8 cellular contexts compared by ENCODE assay signal in the genomic region with DNA sequence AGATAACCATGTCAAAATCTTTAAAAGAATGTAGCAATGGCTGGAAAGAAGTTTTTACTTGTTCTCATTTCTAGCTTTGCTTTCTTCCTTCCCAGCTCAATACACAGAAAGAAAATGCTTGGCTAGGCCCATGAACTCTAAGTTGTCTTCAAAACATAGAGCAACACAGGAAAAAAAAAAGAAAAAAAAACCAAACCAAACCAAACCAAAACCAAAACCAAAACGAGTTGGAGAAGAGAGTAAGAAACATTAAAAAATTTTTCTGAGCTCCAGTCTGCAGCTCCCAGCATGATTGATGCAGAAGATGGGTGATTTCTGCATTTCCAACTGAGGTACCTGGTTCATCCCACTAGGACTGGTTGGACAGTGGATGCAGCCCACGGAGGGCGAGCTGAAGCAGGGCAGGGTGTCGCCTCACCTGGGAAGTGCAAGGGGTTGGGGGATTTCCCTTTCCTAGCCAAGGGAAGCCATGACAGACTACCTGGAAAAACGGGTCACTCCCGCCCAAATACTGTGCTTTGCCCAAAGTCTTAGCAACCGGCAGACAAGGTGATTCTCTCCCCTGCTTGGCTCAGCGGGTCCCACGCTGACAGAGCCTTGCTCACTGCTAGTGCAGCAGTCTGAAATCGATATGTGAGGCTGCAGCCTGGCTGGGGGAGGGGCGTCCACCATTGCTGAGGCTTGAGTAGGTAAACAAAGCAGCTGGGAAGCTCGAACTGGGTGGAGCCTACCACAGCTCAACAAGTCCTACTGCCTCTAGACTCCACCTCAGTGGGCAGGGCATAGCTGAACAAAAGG.
A peak's percentile ranks its signal among the peaks of the same experiment; 100 is the strongest.
DNase-seq lines count a peak whose midpoint lies in the region; TF ChIP-seq lines count a peak whose summit lies in the region.
"Not testable (repeated sequence)": the region's sequence is repeated elsewhere in the genome, so short reads cannot be mapped to it uniquely, and the experiment has no call there.

No MANE protein-coding gene starts in this region.

- H3K4me1 ChIP-seq in cardiac muscle cell (ENCODE audit: low read depth), result not testable (repeated sequence)

- H3K36me3 ChIP-seq in WERI-Rb-1, cardiac muscle cell: not testable (repeated sequence)

- peaks cover 27% of the 10 kb centered on the region for H3K27me3 ChIP-seq in WERI-Rb-1 (ENCODE audit: insufficient read depth, low read depth, severe bottlenecking)
- H3K27me3 ChIP-seq in cardiac muscle cell, result not testable (repeated sequence)

- peak; percentile 81 for DNase-seq in Calu3
- DNase-seq in HT1080 (ENCODE audit: low read depth), result peak; percentile 17
- peak; percentile 43 for DNase-seq in NCI-H146 (lab: John Stamatoyannopoulos, UW)
- DNase-seq in NCI-H774 (lab: John Stamatoyannopoulos, UW), result peak; percentile 73
- DNase-seq in WERI-Rb-1, result peak; percentile 8
- DNase-seq in cardiac muscle cell (ENCODE audit: low read depth in 1 of 2, low spot score in 1 of 2), result peak in 1 of 2 donors; percentile 23
- peak; percentile 86 for DNase-seq in mucosa of gallbladder (ENCODE audit: low spot score)
- DNase-seq in ureter (ENCODE audit: low spot score), result peak; percentile 42

- H3K4me1 Mint-ChIP-seq in Calu3 (ENCODE audit: low read depth, unreplicated experiment), result not testable (repeated sequence)

- H3K27ac Mint-ChIP-seq in Calu3 (ENCODE audit: unreplicated experiment), result peak overlapping the region; percentile 78

- BruUV-seq in Calu3 (replicated peaks; lab: Mats Ljungman, UMichigan), result not testable (repeated sequence)

- not testable (repeated sequence) for H3K9me3 ChIP-seq in WERI-Rb-1 (ENCODE audit: severe bottlenecking); cardiac muscle cell (ENCODE audit: low read depth)

- peak overlapping the region; percentile 71 for H3K4me3 Mint-ChIP-seq in Calu3 (ENCODE audit: low read depth, unreplicated experiment)

- H3K27ac ChIP-seq in WERI-Rb-1, result not testable (repeated sequence)
- peak overlapping the region; percentile 54 for H3K27ac ChIP-seq in cardiac muscle cell

- H3K9me3 Mint-ChIP-seq in Calu3 (ENCODE audit: low read depth, unreplicated experiment), result not testable (repeated sequence)

- H3K27me3 Mint-ChIP-seq in Calu3 (ENCODE audit: unreplicated experiment), result not testable (repeated sequence)

- not testable (repeated sequence) for H3K4me3 ChIP-seq in WERI-Rb-1 (ENCODE audit: low read depth, low read length); cardiac muscle cell

- intact Hi-C loops in Calu3 (cut with micrococcal nuclease; ENCODE audit: unreplicated experiment), result not testable (repeated sequence)

- CTCF ChIA-PET in Calu3 (lab: Charles Lee), result interaction anchor here (0.7 to 1.5 kb wide), 3 partner anchors 35 to 765 kb away, joined by 3 read pairs; a partner anchor contains a TSS

- H3K36me3 Mint-ChIP-seq in Calu3 (ENCODE audit: insufficient read depth, unreplicated experiment), result not testable (repeated sequence)

- TF ChIP-seq CTCF in Calu3 (IDR thresholded peaks at IDR 0.05; ENCODE audit: unreplicated experiment); WERI-Rb-1 (IDR thresholded peaks at IDR 0.05; ENCODE audit: low read depth, low read length); cardiac muscle cell (IDR thresholded peaks at IDR 0.05; ENCODE audit: low read depth, low read length): not testable (repeated sequence)
